In genomic region chr10:454860-455259, GRCh38 we compare ENCODE assay signal across 9 cellular contexts.
DNase-seq lines count a peak whose midpoint lies in the region; ATAC-seq and TF ChIP-seq lines count a peak whose summit lies in the region.
"Had no signal": no experiment of that assay in that cellular context is flagged by ENCODE, and none has a peak within 500 bp of the region (broad histone marks: within the 10 kb centered on the region; RNA-seq: fewer than 3 reads in every experiment).

No MANE protein-coding gene starts in this region.

- WGBS in smooth muscle cell (ENCODE audit: low lambda C conversion rate): 38% methylated on average over 5 of the region's 5 CpGs

- H3K9me3 ChIP-seq in smooth muscle cell (replicated peaks; ENCODE audit: low read depth): no peaks in the 10 kb centered on the region

- H3K79me2 ChIP-seq in smooth muscle cell (ENCODE audit: low read depth): peaks cover 11% of the 10 kb centered on the region

- H3F3A ChIP-seq in smooth muscle cell (ENCODE audit: low read depth): peaks cover 8% of the 10 kb centered on the region

- H3K4me1 ChIP-seq in smooth muscle cell (ENCODE audit: low read depth): peaks cover 11% of the 10 kb centered on the region

- H3K9ac ChIP-seq in smooth muscle cell (ENCODE audit: low read depth): no peak overlapping the region

- TF ChIP-seq CTCF in astrocyte of the spinal cord (IDR thresholded peaks at IDR 0.05; ENCODE audit: low read depth, low read length): no peak
- no peak for TF ChIP-seq CTCF in smooth muscle cell (IDR thresholded peaks at IDR 0.05; ENCODE audit: borderline replicate concordance, insufficient read depth, poor library complexity, severe bottlenecking)

- DNase-seq in stimulated activated CD4-positive, alpha-beta T cell treated with anti-CD3 and anti-CD28 coated beads, Interleukin-15, amount 100 ng/mL, for 24 hours: peak; percentile 11
- no peak for DNase-seq in stimulated activated CD4-positive, alpha-beta T cell treated with anti-CD3 and anti-CD28 coated beads, Interleukin-4, amount 100 ng/mL, for 1 hour
- peak; percentile 90 for DNase-seq in astrocyte of the spinal cord (ENCODE audit: low read depth, low spot score)
- DNase-seq in kidney glomerular epithelial cell (lab: John Stamatoyannopoulos, UW): peak; percentile 96
- DNase-seq in smooth muscle cell (lab: John Stamatoyannopoulos, UW; ENCODE audit: unreplicated experiment): no peak
- DNase-seq: OCI-M1 had no signal

- H2AFZ ChIP-seq in smooth muscle cell (ENCODE audit: low read depth): no peak overlapping the region

- H3K27me3 ChIP-seq in smooth muscle cell (ENCODE audit: low read depth): no peaks in the 10 kb centered on the region

- in situ Hi-C loops in astrocyte of the spinal cord (cut with HindIII; ENCODE audit: low sequenced_read_pairs): no loop called here

- no peak overlapping the region for H3K27ac ChIP-seq in smooth muscle cell (ENCODE audit: low read depth)

- H4K20me1 ChIP-seq in smooth muscle cell (ENCODE audit: low read depth): peaks cover 93% of the 10 kb centered on the region

- H3K4me3 ChIP-seq in astrocyte of the spinal cord (ENCODE audit: low read depth, low read length) (no peak overlapping the region), smooth muscle cell (no peak overlapping the region)

- H3K4me2 ChIP-seq in smooth muscle cell: no peak overlapping the region

- H3K36me3 ChIP-seq in smooth muscle cell (ENCODE audit: low read depth): no peaks in the 10 kb centered on the region

- ATAC-seq in HG03342 (IDR thresholded peaks at IDR 0.05; ENCODE audit: unreplicated experiment): no peak
- no peak for ATAC-seq in GM18498 (IDR thresholded peaks at IDR 0.05; ENCODE audit: unreplicated experiment)
- ATAC-seq in GM19463 (IDR thresholded peaks at IDR 0.05; ENCODE audit: unreplicated experiment): no peak

Comparison
In these comparisons a context has a peak if more than half of its experiments do, and no peak if none do; other contexts are left out.
1. DNase-seq: peak in stimulated activated CD4-positive, alpha-beta T cell treated with anti-CD3 and anti-CD28 coated beads, Interleukin-15, amount 100 ng/mL, for 24 hours (single experiment), astrocyte of the spinal cord (single experiment) and kidney glomerular epithelial cell (single experiment); none in stimulated activated CD4-positive, alpha-beta T cell treated with anti-CD3 and anti-CD28 coated beads, Interleukin-4, amount 100 ng/mL, for 1 hour (single experiment) and smooth muscle cell (single experiment).